In genomic region chr6:46052479-46052878, GRCh38 we compare ENCODE assay signal across 19 cellular contexts. TPM values are rescaled to one million over a fixed set of nuclear protein-coding genes. Genes with fewer than 3 reads are reported as not detected.
DNase-seq lines count a peak whose midpoint lies in the region; ATAC-seq and TF ChIP-seq lines count a peak whose summit lies in the region.
"Had no signal": no experiment of that assay in that cellular context is flagged by ENCODE, and none has a peak within 500 bp of the region (broad histone marks: within the 10 kb centered on the region; RNA-seq: fewer than 3 reads in every experiment).

No MANE protein-coding gene starts in this region.

- H2BK12ac ChIP-seq in trophoblast cell (ENCODE audit: low read length) = no peak overlapping the region

- no peaks in the 10 kb centered on the region for H3K27me3 ChIP-seq in adipocyte (replicated peaks; ENCODE audit: control insufficient read depth, insufficient read depth, low read length)
- H3K27me3 ChIP-seq in lower lobe of right lung (ENCODE audit: low read depth) = no peaks in the 10 kb centered on the region
- no peaks in the 10 kb centered on the region for H3K27me3 ChIP-seq in suprapubic skin
- H3K27me3 ChIP-seq in trophoblast cell (ENCODE audit: insufficient read depth, low read length) = no peaks in the 10 kb centered on the region
- H3K27me3 ChIP-seq in body of pancreas = no peaks in the 10 kb centered on the region
- H3K27me3 ChIP-seq: BE2C had no signal

- no peak overlapping the region for H3K4ac ChIP-seq in trophoblast cell (ENCODE audit: low read depth, low read length)

- WGBS in suprapubic skin = 80% methylated on average over 1 of the region's 1 CpG
- WGBS in trophoblast cell (ENCODE audit: extremely low coverage, insufficient coverage, insufficient read length) = no CpG with 5 or more reads among the region's 1 CpG
- WGBS in body of pancreas, 2 donors = 92 to 100% methylated on average over 1 of the region's 1 CpG

- H4K12ac ChIP-seq in trophoblast cell (ENCODE audit: low read depth, low read length) = no peak overlapping the region

- H3K9ac ChIP-seq in adipocyte (ENCODE audit: low read length) = peak overlapping the region; percentile 8
- no peak overlapping the region for H3K9ac ChIP-seq in trophoblast cell (ENCODE audit: low read length)

- no peak overlapping the region for H3K4me2 ChIP-seq in trophoblast cell (ENCODE audit: low read length)

- ATAC-seq in lower lobe of right lung (peak in 1 of 2 donors; percentile 1), body of pancreas (no peak)

- H3K36me3 ChIP-seq in adipocyte (ENCODE audit: control insufficient read depth, insufficient read depth, low read length, severe bottlenecking) (no peaks in the 10 kb centered on the region), lower lobe of right lung (no peaks in the 10 kb centered on the region), suprapubic skin (no peaks in the 10 kb centered on the region), trophoblast cell (ENCODE audit: control insufficient read depth in 1 of 2, insufficient read depth in 2 of 2, low read length in 2 of 2) (no peaks in the 10 kb centered on the region), body of pancreas (replicated peaks in 1 of 2; ENCODE audit: insufficient read depth in 1 of 2, low read depth in 2 of 2) (no peaks in the 10 kb centered on the region)
- H3K36me3 ChIP-seq: BE2C, stomach, WERI-Rb-1 had no signal

- H2AK5ac ChIP-seq in trophoblast cell (ENCODE audit: low read length) = no peak overlapping the region

- no peak overlapping the region for H4K8ac ChIP-seq in trophoblast cell (ENCODE audit: low read depth, low read length)

- H3K4me3 ChIP-seq in adipocyte (ENCODE audit: low read length) (no peak overlapping the region), lower lobe of right lung (no peak overlapping the region), suprapubic skin (no peak overlapping the region), trophoblast cell (ENCODE audit: low read depth, low read length) (no peak overlapping the region), body of pancreas (no peak overlapping the region)
- H3K4me3 ChIP-seq: stomach had no signal

- no peak overlapping the region for H2BK120ac ChIP-seq in trophoblast cell (ENCODE audit: insufficient read depth, low read length, poor library complexity)

- no peak overlapping the region for H4K91ac ChIP-seq in trophoblast cell (ENCODE audit: low read depth, low read length)

- TF ChIP-seq CTCF in lower lobe of right lung (IDR thresholded peaks at IDR 0.05) (no peak), suprapubic skin (IDR thresholded peaks at IDR 0.05) (no peak), body of pancreas (IDR thresholded peaks at IDR 0.05) (no peak)

- DNase-seq in DMS 273 (lab: John Stamatoyannopoulos, UW; ENCODE audit: unreplicated experiment) = peak; percentile 2
- no peak for DNase-seq in DMS 273 treated with DMSO at 0.1 percent for 48 hours (lab: John Stamatoyannopoulos, UW)
- no peak for DNase-seq in adipocyte (ENCODE audit: low read depth)
- DNase-seq in lower lobe of right lung = no peak
- DNase-seq in suprapubic skin (ENCODE audit: low spot score in 2 of 2) = no peak
- no peak for DNase-seq in trophoblast cell
- DNase-seq in body of pancreas = no peak
- no peak for DNase-seq in NCI-H446 (lab: John Stamatoyannopoulos, UW)
- DNase-seq: activated gamma-delta T cell treated with Interleukin-2 at 50 U/mL for 16 hours, BE2C, cortex of kidney, GF-D8, IMR-90, NCI-H187, NCI-H526 treated with DMSO at 0.1 percent for 48 hours, stomach, WERI-Rb-1 had no signal

- H3K27ac ChIP-seq in lower lobe of right lung (peak overlapping the region; percentile 81), suprapubic skin (peak overlapping the region; percentile 48), trophoblast cell (ENCODE audit: low read depth, low read length) (no peak overlapping the region), body of pancreas (no peak overlapping the region)
- H3K27ac ChIP-seq: 22Rv1, epithelial cell of prostate, WERI-Rb-1 had no signal

- H3K79me2 ChIP-seq in trophoblast cell (ENCODE audit: control insufficient read depth, insufficient read depth, low read length, poor library complexity) = no peaks in the 10 kb centered on the region

- H2AFZ ChIP-seq in trophoblast cell (ENCODE audit: insufficient read depth, low read length, poor library complexity) = no peak overlapping the region

- no peak overlapping the region for H3K14ac ChIP-seq in trophoblast cell (ENCODE audit: low read length)

- H2BK5ac ChIP-seq in trophoblast cell (ENCODE audit: low read depth, low read length, poor library complexity) = no peak overlapping the region

- peaks cover 37% of the 10 kb centered on the region for H3K4me1 ChIP-seq in adipocyte (ENCODE audit: control insufficient read depth, insufficient read depth, low read length)
- H3K4me1 ChIP-seq in lower lobe of right lung = peaks cover 34% of the 10 kb centered on the region
- H3K4me1 ChIP-seq in suprapubic skin = no peaks in the 10 kb centered on the region
- H3K4me1 ChIP-seq in trophoblast cell (ENCODE audit: control insufficient read depth in 1 of 2, insufficient read depth in 2 of 2, low read length in 2 of 2) = no peaks in the 10 kb centered on the region
- H3K4me1 ChIP-seq in body of pancreas = no peaks in the 10 kb centered on the region
- H3K4me1 ChIP-seq: BE2C, stomach had no signal

- no peak for TF ChIP-seq POLR2A in suprapubic skin (IDR thresholded peaks at IDR 0.05)
- TF ChIP-seq POLR2A in body of pancreas (IDR thresholded peaks at IDR 0.05) = no peak

- no peak for TF ChIP-seq EP300 in suprapubic skin (IDR thresholded peaks at IDR 0.05)

- H3K79me1 ChIP-seq in trophoblast cell (ENCODE audit: low read length) = no peaks in the 10 kb centered on the region

- no peaks in the 10 kb centered on the region for H3K9me3 ChIP-seq in adipocyte (ENCODE audit: control insufficient read depth, low read length)
- no peaks in the 10 kb centered on the region for H3K9me3 ChIP-seq in lower lobe of right lung
- no peaks in the 10 kb centered on the region for H3K9me3 ChIP-seq in suprapubic skin
- H3K9me3 ChIP-seq in trophoblast cell (ENCODE audit: insufficient read depth, low read depth, low read length) = no peaks in the 10 kb centered on the region
- H3K9me3 ChIP-seq in body of pancreas = no peaks in the 10 kb centered on the region
- H3K9me3 ChIP-seq: BE2C had no signal

- H3K23ac ChIP-seq in trophoblast cell (ENCODE audit: low read length) = no peak overlapping the region

- intact Hi-C loops in lower lobe of right lung (cut with DNase I) = no loop called here
- intact Hi-C loops in body of pancreas (cut with DNase I) = no loop called here

- no peak overlapping the region for H3K18ac ChIP-seq in trophoblast cell (ENCODE audit: low read length)

RNA-seq across cellular contexts. Expression of gene CLIC5, which starts 36.8 kb away (rescaled TPM):
- total RNA-seq in lower lobe of right lung = 134 TPM
- 1 to 10 TPM in 3 of 4 donors, under 1 TPM in 1; 0.45 to 2.6 (median 1.6) TPM for total RNA-seq in suprapubic skin
- polyA plus RNA-seq in trophoblast cell (2013) = 4.7 and 5.5 TPM in 2 replicates
- 1 to 10 TPM; 1.6 to 3.3 TPM for total RNA-seq in body of pancreas
- total RNA-seq: IMR-90 had no signal
- polyA plus RNA-seq: IMR-90 had no signal

Comparison
In these comparisons a context has a peak if more than half of its experiments do, and no peak if none do; other contexts are left out.
1. H3K27ac ChIP-seq: peak in lower lobe of right lung (single experiment) and suprapubic skin (single experiment); none in trophoblast cell (single experiment) and body of pancreas (0 of 4).
2. RNA of gene CLIC5, which starts 36.8 kb away (total RNA-seq): 134 TPM in lower lobe of right lung (single experiment); 1.6 to 3.3 TPM in body of pancreas and 0.45 to 2.6 TPM in suprapubic skin; every median in the first group is over 10 times any median in the second.